In genomic region chr12:121805800-121806555, GRCh38 we compare ENCODE assay signal across 8 cellular contexts. TPM values are rescaled to one million over a fixed set of nuclear protein-coding genes. Genes with fewer than 3 reads are reported as not detected.
DNase-seq lines count a peak whose midpoint lies in the region; ATAC-seq and TF ChIP-seq lines count a peak whose summit lies in the region.

No MANE protein-coding gene starts in this region.

- peak overlapping the region; percentile 76 for H3K4me3 Mint-ChIP-seq in Calu3 (ENCODE audit: low read depth, unreplicated experiment)
- H3K4me3 Mint-ChIP-seq in natural killer cell treated with Interleukin-12 subunit alpha and Interleukin-12 subunit beta and Interleukin-15 and Interleukin-18, amount 100 ng/mL, for 72 hours, result peak overlapping the region; percentile 94

- no peak for DNase-seq in Calu3
- peak; percentile 76 for DNase-seq in NAMALWA (ENCODE audit: low spot score)
- DNase-seq in coronary artery (ENCODE audit: low spot score), result no peak
- DNase-seq in natural killer cell treated with Interleukin-12 subunit alpha and Interleukin-12 subunit beta and Interleukin-15 and Interleukin-18, amount 100 ng/mL, for 72 hours (ENCODE audit: low spot score), result no peak
- DNase-seq in NCI-H2227 (lab: John Stamatoyannopoulos, UW; ENCODE audit: unreplicated experiment), result no peak
- DNase-seq in HCEC 1CT, result no peak

- no TSS peak for BruUV-seq in Calu3 (replicated peaks; lab: Mats Ljungman, UMichigan)

- no peaks in the 10 kb centered on the region for H3K27me3 Mint-ChIP-seq in Calu3 (ENCODE audit: unreplicated experiment)
- no peaks in the 10 kb centered on the region for H3K27me3 Mint-ChIP-seq in natural killer cell treated with Interleukin-12 subunit alpha and Interleukin-12 subunit beta and Interleukin-15 and Interleukin-18, amount 100 ng/mL, for 72 hours

- ATAC-seq in natural killer cell treated with Interleukin-12 subunit alpha and Interleukin-12 subunit beta and Interleukin-15 and Interleukin-18, amount 100 ng/mL, for 72 hours, result no peak
- ATAC-seq in HG03520 (IDR thresholded peaks at IDR 0.05; ENCODE audit: unreplicated experiment) (no peak), GM18502 (IDR thresholded peaks at IDR 0.05; ENCODE audit: poor library complexity, unreplicated experiment) (no peak)

- CTCF ChIA-PET in Calu3 (lab: Charles Lee), result interaction anchor here (0.6 to 2.6 kb wide), 2 partner anchors 10 to 180 kb away, joined by 3 to 36 read pairs; no protein-coding TSS in a partner anchor

- peak overlapping the region; percentile 94 for H3K4me3 ChIP-seq in coronary artery

- H3K9me3 Mint-ChIP-seq in Calu3 (ENCODE audit: low read depth, unreplicated experiment), result no peaks in the 10 kb centered on the region
- H3K9me3 Mint-ChIP-seq in natural killer cell treated with Interleukin-12 subunit alpha and Interleukin-12 subunit beta and Interleukin-15 and Interleukin-18, amount 100 ng/mL, for 72 hours, result no peaks in the 10 kb centered on the region

- peaks cover 34% of the 10 kb centered on the region for H3K4me1 Mint-ChIP-seq in Calu3 (ENCODE audit: low read depth, unreplicated experiment)
- peaks cover 33 to 38% of the 10 kb centered on the region in 2 donors for H3K4me1 Mint-ChIP-seq in natural killer cell treated with Interleukin-12 subunit alpha and Interleukin-12 subunit beta and Interleukin-15 and Interleukin-18, amount 100 ng/mL, for 72 hours (ENCODE audit: low read depth in 2 of 2)

- peak overlapping the region; percentile 44 for H3K27ac Mint-ChIP-seq in Calu3 (ENCODE audit: unreplicated experiment)
- peak overlapping the region; percentile 80 to 92 for H3K27ac Mint-ChIP-seq in natural killer cell treated with Interleukin-12 subunit alpha and Interleukin-12 subunit beta and Interleukin-15 and Interleukin-18, amount 100 ng/mL, for 72 hours

- H3K27ac ChIP-seq in coronary artery, result peak overlapping the region; percentile 77 to 100

- TF ChIP-seq CTCF in Calu3 (IDR thresholded peaks at IDR 0.05; ENCODE audit: unreplicated experiment) (no peak), coronary artery (IDR thresholded peaks at IDR 0.05) (no peak)

- intact Hi-C loops in Calu3 (cut with micrococcal nuclease; ENCODE audit: unreplicated experiment), result no loop called here

- H3K36me3 Mint-ChIP-seq in Calu3 (ENCODE audit: insufficient read depth, unreplicated experiment), result peaks cover 88% of the 10 kb centered on the region
- peaks cover 4% of the 10 kb centered on the region for H3K36me3 Mint-ChIP-seq in natural killer cell treated with Interleukin-12 subunit alpha and Interleukin-12 subunit beta and Interleukin-15 and Interleukin-18, amount 100 ng/mL, for 72 hours

RNA-seq across cellular contexts. Expression of gene SETD1B, which starts 2.2 kb away (rescaled TPM):
- 32.2 and 33.1 TPM in 2 replicates for total RNA-seq in Calu3 (2022)
- 10 to 100 TPM; 27.1 to 40.8 TPM for total RNA-seq in natural killer cell treated with Interleukin-12 subunit alpha and Interleukin-12 subunit beta and Interleukin-15 and Interleukin-18, amount 100 ng/mL, for 72 hours

RNA-seq across cellular contexts. Expression of gene RHOF, which starts 12.5 kb away (rescaled TPM):
- total RNA-seq in Calu3 (2022), result 73.9 and 121 TPM in 2 replicates
- total RNA-seq in natural killer cell treated with Interleukin-12 subunit alpha and Interleukin-12 subunit beta and Interleukin-15 and Interleukin-18, amount 100 ng/mL, for 72 hours, result 10 to 100 TPM; 76.1 to 78.0 TPM

RNA-seq across cellular contexts. Expression of gene HPD, which starts 52.7 kb away (rescaled TPM):
- not detected in 2 replicates for total RNA-seq in Calu3 (2022)
- not detected for total RNA-seq in natural killer cell treated with Interleukin-12 subunit alpha and Interleukin-12 subunit beta and Interleukin-15 and Interleukin-18, amount 100 ng/mL, for 72 hours
